ENCODE assay signal across 1 cellular context in genomic region chr4:137608085-137608484, GRCh38.
TF ChIP-seq lines count a peak whose summit lies in the region.

No MANE protein-coding gene starts in this region.

TF ChIP-seq in WTC11, 78 proteins besides CTCF, POLR2A, EP300 and RAD21 (continued from another document):
- TF ChIP-seq, protein P1, sequence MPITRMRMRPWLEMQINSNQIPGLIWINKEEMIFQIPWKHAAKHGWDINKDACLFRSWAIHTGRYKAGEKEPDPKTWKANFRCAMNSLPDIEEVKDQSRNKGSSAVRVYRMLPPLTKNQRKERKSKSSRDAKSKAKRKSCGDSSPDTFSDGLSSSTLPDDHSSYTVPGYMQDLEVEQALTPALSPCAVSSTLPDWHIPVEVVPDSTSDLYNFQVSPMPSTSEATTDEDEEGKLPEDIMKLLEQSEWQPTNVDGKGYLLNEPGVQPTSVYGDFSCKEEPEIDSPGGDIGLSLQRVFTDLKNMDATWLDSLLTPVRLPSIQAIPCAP (CRISPR knock-in tag; IDR thresholded peaks at IDR 0.05), result no peak
- TF ChIP-seq RELA (CRISPR knock-in tag; IDR thresholded peaks at IDR 0.05; ENCODE audit: borderline replicate concordance), result no peak
- TF ChIP-seq ZNF425 (CRISPR knock-in tag; conservative IDR thresholded peaks at IDR 0.05), result no peak
- TF ChIP-seq GABPB1 (CRISPR knock-in tag; IDR thresholded peaks at IDR 0.05), result no peak
- no peak for TF ChIP-seq SMAD3 (CRISPR knock-in tag; IDR thresholded peaks at IDR 0.05; ENCODE audit: borderline replicate concordance)
- no peak for TF ChIP-seq OVOL2 (CRISPR knock-in tag; IDR thresholded peaks at IDR 0.05; ENCODE audit: borderline replicate concordance)
- TF ChIP-seq MXD4 (CRISPR knock-in tag; IDR thresholded peaks at IDR 0.05; ENCODE audit: borderline replicate concordance), result no peak
- no peak for TF ChIP-seq ELF4 (CRISPR knock-in tag; IDR thresholded peaks at IDR 0.05; ENCODE audit: low read depth)
